Comparison of ENCODE assay signal across 8 cellular contexts in the genomic region with DNA sequence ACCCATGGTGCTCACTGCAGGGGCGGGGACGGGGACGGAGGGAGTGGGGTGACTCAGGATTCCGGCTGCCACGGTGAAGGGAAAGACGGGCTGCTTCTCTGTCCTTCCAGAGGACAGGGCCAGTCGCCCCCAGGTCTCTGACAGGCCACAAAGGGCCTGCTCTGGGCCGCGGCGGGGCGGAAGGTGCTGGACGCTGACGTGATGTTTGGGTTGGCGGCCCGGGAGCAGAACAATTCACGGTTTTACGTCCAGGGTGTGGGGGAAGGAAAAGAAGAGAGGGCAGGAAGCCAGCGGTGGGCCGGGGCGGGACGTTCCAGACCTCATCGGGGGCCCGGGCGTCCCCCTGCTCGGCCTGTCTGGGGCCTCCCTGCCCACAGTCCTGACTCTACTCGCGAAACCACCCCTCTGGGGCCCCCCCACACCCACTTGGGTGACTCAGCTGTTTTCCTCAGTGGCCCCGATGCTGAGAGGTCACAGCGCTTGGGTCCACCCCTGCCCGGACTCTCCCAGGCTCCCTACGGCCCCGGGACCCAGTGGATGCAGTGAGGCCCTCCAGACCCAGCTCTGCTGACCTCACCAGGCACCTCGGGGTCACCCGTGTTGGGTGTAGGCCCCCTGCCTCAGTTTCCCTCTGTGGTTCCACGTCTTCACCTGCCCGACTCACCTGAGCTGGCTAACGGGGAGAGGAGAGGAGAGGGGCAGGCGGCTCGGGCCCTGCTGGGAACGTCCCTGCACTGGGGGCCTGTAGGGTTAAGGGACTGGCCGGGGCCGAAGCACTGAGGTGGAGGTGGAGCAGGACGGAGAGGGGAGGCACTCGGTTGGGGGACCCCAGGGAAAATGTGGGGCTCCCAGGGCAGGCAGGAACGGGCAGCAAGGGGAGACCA. TPM values are rescaled to one million over a fixed set of nuclear protein-coding genes. Genes with fewer than 3 reads are reported as not detected.
A peak's percentile ranks its signal among the peaks of the same experiment; 100 is the strongest.
DNase-seq lines count a peak whose midpoint lies in the region; ATAC-seq and TF ChIP-seq lines count a peak whose summit lies in the region.

No MANE protein-coding gene starts in this region.

- no peak for TF ChIP-seq CTCF in brain (conservative IDR thresholded peaks at IDR 0.05)

- peaks cover 62% of the 10 kb centered on the region for H3K4me1 Mint-ChIP-seq in brain
- peaks cover 38% of the 10 kb centered on the region for H3K4me1 Mint-ChIP-seq in stimulated activated memory B cell treated with anti-CD40 and anti-IgM and Interleukin-4, amounts not matched to agents 10 μg/mL and 1 μg/mL and 100 μg/mL, for 72 hours

- DNase-seq in activated CD4-positive, alpha-beta T cell treated with anti-CD3 and anti-CD28 coated beads for 48 hours: peak; percentile 53
- no peak for DNase-seq in activated CD4-positive, alpha-beta T cell treated with anti-CD3 and anti-CD28 coated beads, Interleukin-2, amount 50 U/mL, for 1 hour
- DNase-seq in lung microvascular endothelial cell (ENCODE audit: low read depth in 2 of 2) (peak; percentile 90 to 96), NCI-H226 (no peak), NCI-H510A (lab: John Stamatoyannopoulos, UW) (no peak), putamen (ENCODE audit: low spot score) (no peak)

- peak overlapping the region in 3 of 5 experiments; percentile 52 to 84 (median 73) for H3K27ac Mint-ChIP-seq in brain
- peak overlapping the region; percentile 79 for H3K27ac Mint-ChIP-seq in stimulated activated memory B cell treated with anti-CD40 and anti-IgM and Interleukin-4, amounts not matched to agents 10 μg/mL and 1 μg/mL and 100 μg/mL, for 72 hours

- peak; percentile 65 for ATAC-seq in stimulated activated memory B cell treated with anti-CD40 and anti-IgM and Interleukin-4, amounts not matched to agents 10 μg/mL and 1 μg/mL and 100 μg/mL, for 72 hours

- no peaks in the 10 kb centered on the region for H3K9me3 Mint-ChIP-seq in brain
- H3K9me3 Mint-ChIP-seq in stimulated activated memory B cell treated with anti-CD40 and anti-IgM and Interleukin-4, amounts not matched to agents 10 μg/mL and 1 μg/mL and 100 μg/mL, for 72 hours: no peaks in the 10 kb centered on the region

- peaks cover 11% of the 10 kb centered on the region for H3K36me3 Mint-ChIP-seq in brain
- H3K36me3 Mint-ChIP-seq in stimulated activated memory B cell treated with anti-CD40 and anti-IgM and Interleukin-4, amounts not matched to agents 10 μg/mL and 1 μg/mL and 100 μg/mL, for 72 hours: peaks cover 32% of the 10 kb centered on the region

- H3K4me3 Mint-ChIP-seq in brain: no peak overlapping the region
- H3K4me3 Mint-ChIP-seq in stimulated activated memory B cell treated with anti-CD40 and anti-IgM and Interleukin-4, amounts not matched to agents 10 μg/mL and 1 μg/mL and 100 μg/mL, for 72 hours: peak overlapping the region; percentile 65

- H3K27me3 Mint-ChIP-seq in brain: no peaks in the 10 kb centered on the region
- peaks cover 9% of the 10 kb centered on the region for H3K27me3 Mint-ChIP-seq in stimulated activated memory B cell treated with anti-CD40 and anti-IgM and Interleukin-4, amounts not matched to agents 10 μg/mL and 1 μg/mL and 100 μg/mL, for 72 hours

RNA-seq across cellular contexts. Expression of a gene that starts 29.2 kb away (rescaled TPM):
- 51.0 TPM for polyA plus RNA-seq in brain (ENCODE audit: insufficient read depth, low read depth, low replicate concordance)
- total RNA-seq in lung microvascular endothelial cell: 19.0 and 28.0 TPM in 2 replicates

RNA-seq across cellular contexts. Expression of a gene that starts 37.1 kb away (rescaled TPM):
- 3.8 TPM for polyA plus RNA-seq in brain (ENCODE audit: insufficient read depth, low read depth, low replicate concordance)
- not detected in 2 replicates for total RNA-seq in lung microvascular endothelial cell

RNA-seq across cellular contexts. Expression of a gene that starts 44.4 kb away (rescaled TPM):
- polyA plus RNA-seq in brain (ENCODE audit: insufficient read depth, low read depth, low replicate concordance): 31.8 TPM
- 15.3 and 21.6 TPM in 2 replicates for total RNA-seq in lung microvascular endothelial cell

Comparison
In these comparisons a context has a peak if more than half of its experiments do, and no peak if none do; other contexts are left out.
1. DNase-seq: peak in activated CD4-positive, alpha-beta T cell treated with anti-CD3 and anti-CD28 coated beads for 48 hours (single experiment) and lung microvascular endothelial cell (2 of 2); none in activated CD4-positive, alpha-beta T cell treated with anti-CD3 and anti-CD28 coated beads, Interleukin-2, amount 50 U/mL, for 1 hour (single experiment), NCI-H226 (single experiment), NCI-H510A (single experiment) and putamen (single experiment).